In genomic region chr1:161630128-161630742, GRCh38 we compare ENCODE assay signal across 6 cellular contexts. TPM values are rescaled to one million over a fixed set of nuclear protein-coding genes. Genes with fewer than 3 reads are reported as not detected.
"Had no signal": no experiment of that assay in that cellular context is flagged by ENCODE, and none has a peak within 500 bp of the region (broad histone marks: within the 10 kb centered on the region; RNA-seq: fewer than 3 reads in every experiment).

No MANE protein-coding gene starts in this region.

RNA-seq across cellular contexts. Expression of gene FCGR3B, which starts 0.7 kb away (rescaled TPM):
- total RNA-seq: GM23248, H4, H7, HepG2, HFFc6, HT1080 had no signal

RNA-seq across cellular contexts. Expression of gene FCGR2B, which starts 32.7 kb away (rescaled TPM):
- total RNA-seq: GM23248, H4, H7, HepG2, HFFc6 had no signal
